16 cellular contexts compared by ENCODE assay signal in genomic region chr19:7722231-7722651, GRCh38. TPM values are rescaled to one million over a fixed set of nuclear protein-coding genes. Genes with fewer than 3 reads are reported as not detected.
DNase-seq lines count a peak whose midpoint lies in the region; ATAC-seq and FAIRE-seq lines count a peak whose summit lies in the region.
"Had no signal": no experiment of that assay in that cellular context is flagged by ENCODE, and none has a peak within 500 bp of the region (broad histone marks: within the 10 kb centered on the region; RNA-seq: fewer than 3 reads in every experiment).

No MANE protein-coding gene starts in this region.

- no peaks in the 10 kb centered on the region for H3K9me3 Mint-ChIP-seq in stimulated activated effector memory CD8-positive, alpha-beta T cell treated with anti-CD3 and anti-CD28 coated beads, Interleukin-12 subunit alpha, Interleukin-12 subunit beta, amount 100 ng/mL, for 72 hours

- no peak for DNase-seq in GM18507 (ENCODE audit: extremely low spot score, insufficient read length, low read depth)
- DNase-seq in NCI-H524 (lab: John Stamatoyannopoulos, UW), result peak; percentile 98 to 99
- DNase-seq in stimulated activated effector memory CD8-positive, alpha-beta T cell treated with anti-CD3 and anti-CD28 coated beads, Interleukin-12 subunit alpha, Interleukin-12 subunit beta, amount 100 ng/mL, for 72 hours (ENCODE audit: low spot score in 2 of 2), result no peak
- no peak for DNase-seq in KG1 (lab: John Stamatoyannopoulos, UW)
- no peak for DNase-seq in Right ventricle myocardium inferior (ENCODE audit: missing footprints)
- DNase-seq: activated CD4-positive, alpha-beta T cell treated with anti-CD3 and anti-CD28 coated beads, Interleukin-2, amount 50 U/mL, for 4 hours; activated T-cell treated with anti-CD3 and anti-CD28 coated beads, Interleukin-2, amount 50 U/mL, for 4 hours; central memory CD4-positive, alpha-beta T cell; gastrocnemius medialis; GOT3; stomach had no signal

- intact Hi-C loops in Right ventricle myocardium inferior (cut with DNase I), result no loop called here

- H3K4me3 Mint-ChIP-seq in stimulated activated effector memory CD8-positive, alpha-beta T cell treated with anti-CD3 and anti-CD28 coated beads, Interleukin-12 subunit alpha, Interleukin-12 subunit beta, amount 100 ng/mL, for 72 hours, result no peak overlapping the region
- H3K4me3 Mint-ChIP-seq: activated T-cell treated with anti-CD3 and anti-CD28 coated beads, Interleukin-2, amount 50 U/mL, for 4 hours had no signal

- ATAC-seq in HG02763 (IDR thresholded peaks at IDR 0.05; ENCODE audit: unreplicated experiment) (peak; percentile 45), Right ventricle myocardium inferior (no peak), HG02571 (IDR thresholded peaks at IDR 0.05; ENCODE audit: unreplicated experiment) (no peak)
- peak; percentile 13 for ATAC-seq in stimulated activated effector memory CD8-positive, alpha-beta T cell treated with anti-CD3 and anti-CD28 coated beads, Interleukin-12 subunit alpha, Interleukin-12 subunit beta, amount 100 ng/mL, for 72 hours
- ATAC-seq: activated T-cell treated with anti-CD3 and anti-CD28 coated beads, Interleukin-2, amount 50 U/mL, for 4 hours; gastrocnemius medialis had no signal

- peak; percentile 24 for FAIRE-seq in GM18507 (lab: Jason Lieb, UNC)
- FAIRE-seq: endothelial cell of umbilical vein had no signal

- no peaks in the 10 kb centered on the region for H3K36me3 Mint-ChIP-seq in stimulated activated effector memory CD8-positive, alpha-beta T cell treated with anti-CD3 and anti-CD28 coated beads, Interleukin-12 subunit alpha, Interleukin-12 subunit beta, amount 100 ng/mL, for 72 hours

- H3K4me1 Mint-ChIP-seq in stimulated activated effector memory CD8-positive, alpha-beta T cell treated with anti-CD3 and anti-CD28 coated beads, Interleukin-12 subunit alpha, Interleukin-12 subunit beta, amount 100 ng/mL, for 72 hours, result no peaks in the 10 kb centered on the region

- no peak overlapping the region for H3K27ac Mint-ChIP-seq in stimulated activated effector memory CD8-positive, alpha-beta T cell treated with anti-CD3 and anti-CD28 coated beads, Interleukin-12 subunit alpha, Interleukin-12 subunit beta, amount 100 ng/mL, for 72 hours

RNA-seq across cellular contexts. Expression of gene CLEC4G, which starts 9.7 kb away (rescaled TPM):
- total RNA-seq in Right ventricle myocardium inferior, result 2.2 TPM
- total RNA-seq: activated T-cell treated with anti-CD3 and anti-CD28 coated beads, Interleukin-2, amount 50 U/mL, for 4 hours; endothelial cell of umbilical vein; SJSA1 had no signal

RNA-seq across cellular contexts. Expression of gene FCER2, which starts 20.3 kb away (rescaled TPM):
- 0.30 TPM for total RNA-seq in Right ventricle myocardium inferior
- total RNA-seq: endothelial cell of umbilical vein, gastrocnemius medialis, lower leg skin, SJSA1 had no signal

RNA-seq across cellular contexts. Expression of gene CD209, which starts 25.1 kb away (rescaled TPM):
- total RNA-seq in Right ventricle myocardium inferior, result 15.6 TPM
- total RNA-seq: activated T-cell treated with anti-CD3 and anti-CD28 coated beads, Interleukin-2, amount 50 U/mL, for 4 hours; endothelial cell of umbilical vein; SJSA1 had no signal

RNA-seq across cellular contexts. Expression of gene CLEC4M, which starts 40.8 kb away (rescaled TPM):
- total RNA-seq in Right ventricle myocardium inferior, result not detected
- total RNA-seq: activated T-cell treated with anti-CD3 and anti-CD28 coated beads, Interleukin-2, amount 50 U/mL, for 4 hours; gastrocnemius medialis; lower leg skin; SJSA1 had no signal

RNA-seq across cellular contexts. Expression of gene TRAPPC5, which starts 41.6 kb away (rescaled TPM):
- total RNA-seq in Right ventricle myocardium inferior, result 139 TPM

Comparison
In these comparisons a context has a peak if more than half of its experiments do, and no peak if none do; other contexts are left out.
1. DNase-seq: peak in NCI-H524 (2 of 2); none in GM18507 (single experiment), stimulated activated effector memory CD8-positive, alpha-beta T cell treated with anti-CD3 and anti-CD28 coated beads, Interleukin-12 subunit alpha, Interleukin-12 subunit beta, amount 100 ng/mL, for 72 hours (0 of 2), KG1 (single experiment) and Right ventricle myocardium inferior (single experiment).
2. ATAC-seq: peak in HG02763 (single experiment) and stimulated activated effector memory CD8-positive, alpha-beta T cell treated with anti-CD3 and anti-CD28 coated beads, Interleukin-12 subunit alpha, Interleukin-12 subunit beta, amount 100 ng/mL, for 72 hours (single experiment); none in Right ventricle myocardium inferior (single experiment) and HG02571 (single experiment).